In genomic region chr20:50379049-50379990, GRCh38 we compare ENCODE assay signal across 9 cellular contexts.
DNase-seq lines count a peak whose midpoint lies in the region; ATAC-seq, FAIRE-seq and TF ChIP-seq lines count a peak whose summit lies in the region.
"Had no signal": no experiment of that assay in that cellular context is flagged by ENCODE, and none has a peak within 500 bp of the region (broad histone marks: within the 10 kb centered on the region; RNA-seq: fewer than 3 reads in every experiment).

No MANE protein-coding gene starts in this region.

- H3K4me3 ChIP-seq in astrocyte (ENCODE audit: insufficient read depth, low read depth, low read length) (no peak overlapping the region), liver (ENCODE audit: low read depth in 1 of 3, low read length in 3 of 3) (no peak overlapping the region), tibial nerve (peak overlapping the region in 3 of 4 donors; percentile 0 to 35 (median 29))

- H3K27me3 Mint-ChIP-seq in astrocyte (ENCODE audit: low read depth, unreplicated experiment), result peaks cover 42% of the 10 kb centered on the region

- TF ChIP-seq CTCF in astrocyte (IDR thresholded peaks at IDR 0.05; ENCODE audit: insufficient read depth, low read depth, low read length), result no peak
- TF ChIP-seq CTCF in liver (IDR thresholded peaks at IDR 0.05; ENCODE audit: low read depth, low read length, missing input control), result no peak
- TF ChIP-seq CTCF in tibial nerve (IDR thresholded peaks at IDR 0.05), result peak in 1 of 5 experiments; percentile 28

- no peaks in the 10 kb centered on the region for H4K20me1 ChIP-seq in astrocyte (ENCODE audit: insufficient read depth, low read length)

- peak; percentile 32 to 61 for TF ChIP-seq POLR2A in tibial nerve (IDR thresholded peaks at IDR 0.05)

- peak overlapping the region; percentile 37 for H2AFZ ChIP-seq in astrocyte (ENCODE audit: low read depth, low read length)

- peaks cover 2% of the 10 kb centered on the region for H3K9me3 Mint-ChIP-seq in astrocyte (ENCODE audit: unreplicated experiment)

- H3K36me3 Mint-ChIP-seq in astrocyte (ENCODE audit: low read depth, unreplicated experiment), result no peaks in the 10 kb centered on the region

- H3K4me2 ChIP-seq in astrocyte (ENCODE audit: low read length), result no peak overlapping the region

- DNase-seq in NCI-H510A (lab: John Stamatoyannopoulos, UW), result peak; percentile 35
- DNase-seq in NCI-H510A treated with DMSO at 0.1 percent for 48 hours (lab: John Stamatoyannopoulos, UW), result no peak
- peak; percentile 45 for DNase-seq in astrocyte (ENCODE audit: low read depth)
- DNase-seq in tibial nerve (ENCODE audit: low spot score in 2 of 2), result peak; percentile 86 to 95
- no peak for DNase-seq in NCI-H2107 treated with DMSO at 0.1 percent for 48 hours (lab: John Stamatoyannopoulos, UW; ENCODE audit: unreplicated experiment)

- no peak overlapping the region for H3K27ac ChIP-seq in astrocyte (ENCODE audit: low read depth, low read length)
- H3K27ac ChIP-seq in liver (ENCODE audit: low read depth in 1 of 2, low read length in 2 of 2), result peak overlapping the region; percentile 83 to 92
- peak overlapping the region; percentile 40 to 84 (median 78) for H3K27ac ChIP-seq in tibial nerve
- H3K27ac ChIP-seq: C4-2B had no signal

- 31% methylated on average over 38 of the region's 38 CpGs for WGBS in liver
- WGBS in tibial nerve, 2 donors, result 27 to 29% methylated on average over 37 to 38 of the region's 38 CpGs

- H3K4me3 Mint-ChIP-seq in astrocyte (ENCODE audit: unreplicated experiment), result no peak overlapping the region

- H3K27me3 ChIP-seq in astrocyte (ENCODE audit: insufficient read depth, low read length) (no peaks in the 10 kb centered on the region), liver (ENCODE audit: control insufficient read depth in 4 of 4, insufficient read depth in 4 of 4, low read length in 3 of 4) (no peaks in the 10 kb centered on the region), tibial nerve (no peaks in the 10 kb centered on the region)

- ATAC-seq in HG03342 (IDR thresholded peaks at IDR 0.05; ENCODE audit: unreplicated experiment), result no peak
- no peak for ATAC-seq in HG03354 (IDR thresholded peaks at IDR 0.05; ENCODE audit: poor library complexity, severe bottlenecking, unreplicated experiment)

- peak; percentile 50 to 61 for TF ChIP-seq RAD21 in liver (IDR thresholded peaks at IDR 0.05)

- H3K4me1 ChIP-seq in astrocyte (ENCODE audit: insufficient read depth, low read length), result no peaks in the 10 kb centered on the region
- peaks cover 22 to 47% (median 38%) of the 10 kb centered on the region in 4 donors for H3K4me1 ChIP-seq in liver (ENCODE audit: control insufficient read depth in 4 of 4, insufficient read depth in 4 of 4, low read length in 3 of 4)
- peaks cover 3 to 48% (median 14%) of the 10 kb centered on the region in 4 donors for H3K4me1 ChIP-seq in tibial nerve

- no peaks in the 10 kb centered on the region for H3K79me2 ChIP-seq in astrocyte (ENCODE audit: insufficient read depth, low read length)

- FAIRE-seq in astrocyte (lab: Jason Lieb, UNC), result no peak

- H3K4me1 Mint-ChIP-seq in astrocyte (ENCODE audit: low read depth, unreplicated experiment), result no peaks in the 10 kb centered on the region

- peak; percentile 72 to 92 for TF ChIP-seq EP300 in tibial nerve (IDR thresholded peaks at IDR 0.05)

- no peak overlapping the region for H3K27ac Mint-ChIP-seq in astrocyte (ENCODE audit: unreplicated experiment)

- no peaks in the 10 kb centered on the region for H3K36me3 ChIP-seq in astrocyte (ENCODE audit: insufficient read depth, low read length)
- H3K36me3 ChIP-seq in liver (ENCODE audit: control insufficient read depth in 4 of 4, insufficient read depth in 3 of 4, low read depth in 1 of 4, low read length in 3 of 4), result no peaks in the 10 kb centered on the region
- H3K36me3 ChIP-seq in tibial nerve, result no peaks in the 10 kb centered on the region

- H3K9ac ChIP-seq in astrocyte (ENCODE audit: low read length) (no peak overlapping the region), liver (ENCODE audit: low read depth in 1 of 2, low read length in 2 of 2) (peak overlapping the region in 1 of 2 donors; percentile 39)

- H3K9me3 ChIP-seq in astrocyte (ENCODE audit: insufficient read depth, low read depth, low read length) (no peaks in the 10 kb centered on the region), liver (ENCODE audit: control insufficient read depth in 4 of 4, low read length in 3 of 4) (no peaks in the 10 kb centered on the region), tibial nerve (no peaks in the 10 kb centered on the region)

TF ChIP-seq in liver, 16 proteins besides CTCF, POLR2A, EP300 and RAD21:
- TF ChIP-seq SP1 (IDR thresholded peaks at IDR 0.05) (peak; percentile 68), ATF3 (IDR thresholded peaks at IDR 0.05) (no peak), FOXA1 (IDR thresholded peaks at IDR 0.05) (no peak), HNF4A (conservative IDR thresholded peaks at IDR 0.05) (peak; percentile 60 to 64), YY1 (IDR thresholded peaks at IDR 0.05) (peak; percentile 79), EGR1 (IDR thresholded peaks at IDR 0.05; ENCODE audit: low read depth in 2 of 2) (peak in 1 of 2 donors; percentile 41), TAF1 (conservative IDR thresholded peaks at IDR 0.05) (peak; percentile 34), JUND (IDR thresholded peaks at IDR 0.05) (peak in 1 of 2 donors; percentile 23), HNF4G (IDR thresholded peaks at IDR 0.05) (no peak), GABPA (IDR thresholded peaks at IDR 0.05 in 1 of 2, conservative IDR thresholded peaks at IDR 0.05 in 1 of 2) (no peak), NR2F2 (IDR thresholded peaks at IDR 0.05) (peak; percentile 75), FOXA2 (IDR thresholded peaks at IDR 0.05) (no peak), MAX (IDR thresholded peaks at IDR 0.05) (peak; percentile 59), RXRA (IDR thresholded peaks at IDR 0.05) (peak; percentile 66 to 83)
- TF ChIP-seq, protein P1, sequence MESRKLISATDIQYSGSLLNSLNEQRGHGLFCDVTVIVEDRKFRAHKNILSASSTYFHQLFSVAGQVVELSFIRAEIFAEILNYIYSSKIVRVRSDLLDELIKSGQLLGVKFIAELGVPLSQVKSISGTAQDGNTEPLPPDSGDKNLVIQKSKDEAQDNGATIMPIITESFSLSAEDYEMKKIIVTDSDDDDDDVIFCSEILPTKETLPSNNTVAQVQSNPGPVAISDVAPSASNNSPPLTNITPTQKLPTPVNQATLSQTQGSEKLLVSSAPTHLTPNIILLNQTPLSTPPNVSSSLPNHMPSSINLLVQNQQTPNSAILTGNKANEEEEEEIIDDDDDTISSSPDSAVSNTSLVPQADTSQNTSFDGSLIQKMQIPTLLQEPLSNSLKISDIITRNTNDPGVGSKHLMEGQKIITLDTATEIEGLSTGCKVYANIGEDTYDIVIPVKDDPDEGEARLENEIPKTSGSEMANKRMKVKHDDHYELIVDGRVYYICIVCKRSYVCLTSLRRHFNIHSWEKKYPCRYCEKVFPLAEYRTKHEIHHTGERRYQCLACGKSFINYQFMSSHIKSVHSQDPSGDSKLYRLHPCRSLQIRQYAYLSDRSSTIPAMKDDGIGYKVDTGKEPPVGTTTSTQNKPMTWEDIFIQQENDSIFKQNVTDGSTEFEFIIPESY (IDR thresholded peaks at IDR 0.05), result peak; percentile 52
- TF ChIP-seq, protein P2, sequence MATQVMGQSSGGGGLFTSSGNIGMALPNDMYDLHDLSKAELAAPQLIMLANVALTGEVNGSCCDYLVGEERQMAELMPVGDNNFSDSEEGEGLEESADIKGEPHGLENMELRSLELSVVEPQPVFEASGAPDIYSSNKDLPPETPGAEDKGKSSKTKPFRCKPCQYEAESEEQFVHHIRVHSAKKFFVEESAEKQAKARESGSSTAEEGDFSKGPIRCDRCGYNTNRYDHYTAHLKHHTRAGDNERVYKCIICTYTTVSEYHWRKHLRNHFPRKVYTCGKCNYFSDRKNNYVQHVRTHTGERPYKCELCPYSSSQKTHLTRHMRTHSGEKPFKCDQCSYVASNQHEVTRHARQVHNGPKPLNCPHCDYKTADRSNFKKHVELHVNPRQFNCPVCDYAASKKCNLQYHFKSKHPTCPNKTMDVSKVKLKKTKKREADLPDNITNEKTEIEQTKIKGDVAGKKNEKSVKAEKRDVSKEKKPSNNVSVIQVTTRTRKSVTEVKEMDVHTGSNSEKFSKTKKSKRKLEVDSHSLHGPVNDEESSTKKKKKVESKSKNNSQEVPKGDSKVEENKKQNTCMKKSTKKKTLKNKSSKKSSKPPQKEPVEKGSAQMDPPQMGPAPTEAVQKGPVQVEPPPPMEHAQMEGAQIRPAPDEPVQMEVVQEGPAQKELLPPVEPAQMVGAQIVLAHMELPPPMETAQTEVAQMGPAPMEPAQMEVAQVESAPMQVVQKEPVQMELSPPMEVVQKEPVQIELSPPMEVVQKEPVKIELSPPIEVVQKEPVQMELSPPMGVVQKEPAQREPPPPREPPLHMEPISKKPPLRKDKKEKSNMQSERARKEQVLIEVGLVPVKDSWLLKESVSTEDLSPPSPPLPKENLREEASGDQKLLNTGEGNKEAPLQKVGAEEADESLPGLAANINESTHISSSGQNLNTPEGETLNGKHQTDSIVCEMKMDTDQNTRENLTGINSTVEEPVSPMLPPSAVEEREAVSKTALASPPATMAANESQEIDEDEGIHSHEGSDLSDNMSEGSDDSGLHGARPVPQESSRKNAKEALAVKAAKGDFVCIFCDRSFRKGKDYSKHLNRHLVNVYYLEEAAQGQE (IDR thresholded peaks at IDR 0.05), result no peak
TF ChIP-seq in liver: peak in this region for 10.

Comparison
In these comparisons a context has a peak if more than half of its experiments do, and no peak if none do; other contexts are left out.
1. DNase-seq: peak in NCI-H510A (single experiment), astrocyte (single experiment) and tibial nerve (2 of 2); none in NCI-H510A treated with DMSO at 0.1 percent for 48 hours (single experiment) and NCI-H2107 treated with DMSO at 0.1 percent for 48 hours (single experiment).
2. H3K4me3 ChIP-seq: peak in tibial nerve (3 of 4); none in astrocyte (single experiment) and liver (0 of 3).